ENCODE assay signal across 9 cellular contexts in genomic region chr4:150217192-150217591, GRCh38.
DNase-seq lines count a peak whose midpoint lies in the region; ATAC-seq, FAIRE-seq and TF ChIP-seq lines count a peak whose summit lies in the region.
"Had no signal": no experiment of that assay in that cellular context is flagged by ENCODE, and none has a peak within 500 bp of the region (broad histone marks: within the 10 kb centered on the region; RNA-seq: fewer than 3 reads in every experiment).

No MANE protein-coding gene starts in this region.

- no peak overlapping the region for H3K27ac ChIP-seq in mesendoderm (ENCODE audit: low read depth, low read length)
- no peak overlapping the region for H3K27ac ChIP-seq in CD8-positive, alpha-beta T cell (ENCODE audit: low read depth, low read length)

- H3K9ac ChIP-seq in mesendoderm (ENCODE audit: low read length), result no peak overlapping the region

- ATAC-seq in GM18907 (IDR thresholded peaks at IDR 0.05; ENCODE audit: unreplicated experiment) (no peak), HG02759 (IDR thresholded peaks at IDR 0.05; ENCODE audit: unreplicated experiment) (no peak)
- ATAC-seq in CD8-positive, alpha-beta T cell, result no peak

- no peak overlapping the region for H3K56ac ChIP-seq in mesendoderm (ENCODE audit: low read length)

- no peaks in the 10 kb centered on the region for H3K4me1 ChIP-seq in mesendoderm (ENCODE audit: control insufficient read depth, low read depth, low read length)
- H3K4me1 ChIP-seq in CD8-positive, alpha-beta T cell (ENCODE audit: insufficient read depth, low read length), result no peaks in the 10 kb centered on the region

- H3K27me3 ChIP-seq in mesendoderm (ENCODE audit: insufficient read depth, low read length, poor library complexity), result no peaks in the 10 kb centered on the region
- H3K27me3 ChIP-seq in CD8-positive, alpha-beta T cell (ENCODE audit: insufficient read depth, low read length), result no peaks in the 10 kb centered on the region

- no peak overlapping the region for H3K4me3 Mint-ChIP-seq in CD8-positive, alpha-beta T cell

- H3K79me1 ChIP-seq in mesendoderm (ENCODE audit: low read length), result no peaks in the 10 kb centered on the region

- no peak overlapping the region for H3K4me2 ChIP-seq in mesendoderm (ENCODE audit: low read length)

- CTCF ChIA-PET in CD8-positive, alpha-beta T cell (lab: Charles Lee), result interaction anchor here (1.5 kb wide), 1 partner anchor 11 kb away, joined by 3 read pairs; no protein-coding TSS in a partner anchor

- no peak overlapping the region for H4K8ac ChIP-seq in mesendoderm (ENCODE audit: low read depth, low read length)

- intact Hi-C loops in CD8-positive, alpha-beta T cell (cut with DNase I, micrococcal nuclease), result no loop called here

- H2BK120ac ChIP-seq in mesendoderm (ENCODE audit: low read depth, low read length), result no peak overlapping the region

- H3K23ac ChIP-seq in mesendoderm (ENCODE audit: low read length), result no peak overlapping the region

- WGBS in mesendoderm (ENCODE audit: extremely low coverage, insufficient coverage, low lambda C conversion rate), result no CpG with 5 or more reads among the region's 3 CpGs

- POLR2A ChIA-PET in CD8-positive, alpha-beta T cell (lab: Charles Lee), result no interaction called here

- no peak overlapping the region for H2AK5ac ChIP-seq in mesendoderm (ENCODE audit: low read length)

- no peak overlapping the region for H3K4ac ChIP-seq in mesendoderm (ENCODE audit: low read depth, low read length)

- H2BK5ac ChIP-seq in mesendoderm (ENCODE audit: low read length), result no peak overlapping the region

- no peak overlapping the region for H3K18ac ChIP-seq in mesendoderm (ENCODE audit: low read length)

- no peak overlapping the region for H2BK15ac ChIP-seq in mesendoderm (replicated peaks; ENCODE audit: low read depth)

- no peaks in the 10 kb centered on the region for H3K36me3 ChIP-seq in mesendoderm (ENCODE audit: control insufficient read depth, insufficient read depth, low read length)
- no peaks in the 10 kb centered on the region for H3K36me3 ChIP-seq in CD8-positive, alpha-beta T cell (ENCODE audit: insufficient read depth, low read length)

- no peaks in the 10 kb centered on the region for H3K36me3 Mint-ChIP-seq in CD8-positive, alpha-beta T cell

- no peaks in the 10 kb centered on the region for H3K9me3 ChIP-seq in CD8-positive, alpha-beta T cell (ENCODE audit: low read length)

- TF ChIP-seq CTCF in D721Med (IDR thresholded peaks at IDR 0.05; ENCODE audit: insufficient read depth, missing control alignments), result peak; percentile 39
- no peak for TF ChIP-seq CTCF in CD8-positive, alpha-beta T cell (IDR thresholded peaks at IDR 0.05)

- H3K4me3 ChIP-seq in mesendoderm (ENCODE audit: low read length), result no peak overlapping the region
- no peak overlapping the region for H3K4me3 ChIP-seq in CD8-positive, alpha-beta T cell (ENCODE audit: low read depth, low read length)

- no peak overlapping the region for H3K27ac Mint-ChIP-seq in CD8-positive, alpha-beta T cell

- DNase-seq in D721Med (ENCODE audit: insufficient read length, low spot score) (peak; percentile 17), NCI-H146 treated with DMSO at 0.1 percent for 48 hours (lab: John Stamatoyannopoulos, UW; ENCODE audit: unreplicated experiment) (peak; percentile 17), cerebellar cortex (ENCODE audit: low spot score) (peak; percentile 34), mesendoderm (peak; percentile 65), NCI-H2171 (lab: John Stamatoyannopoulos, UW) (no peak)
- DNase-seq in CD8-positive, alpha-beta T cell, result no peak

- no peaks in the 10 kb centered on the region for H3K27me3 Mint-ChIP-seq in CD8-positive, alpha-beta T cell (ENCODE audit: low read depth)

- H4K5ac ChIP-seq in mesendoderm (ENCODE audit: low read length), result no peak overlapping the region

- FAIRE-seq in D721Med (lab: Jason Lieb, UNC), result peak; percentile 66
- FAIRE-seq: GM18507 had no signal

- H3K79me2 ChIP-seq in mesendoderm (ENCODE audit: control insufficient read depth, insufficient read depth, low read length), result no peaks in the 10 kb centered on the region

- no peaks in the 10 kb centered on the region for H3K4me1 Mint-ChIP-seq in CD8-positive, alpha-beta T cell (ENCODE audit: low read depth)

- H3K9me3 Mint-ChIP-seq in CD8-positive, alpha-beta T cell, result no peaks in the 10 kb centered on the region

Comparison
In these comparisons a context has a peak if more than half of its experiments do, and no peak if none do; other contexts are left out.
1. DNase-seq: peak in D721Med (single experiment), NCI-H146 treated with DMSO at 0.1 percent for 48 hours (single experiment), cerebellar cortex (single experiment) and mesendoderm (single experiment); none in CD8-positive, alpha-beta T cell (0 of 7) and NCI-H2171 (single experiment).